In the genomic region with DNA sequence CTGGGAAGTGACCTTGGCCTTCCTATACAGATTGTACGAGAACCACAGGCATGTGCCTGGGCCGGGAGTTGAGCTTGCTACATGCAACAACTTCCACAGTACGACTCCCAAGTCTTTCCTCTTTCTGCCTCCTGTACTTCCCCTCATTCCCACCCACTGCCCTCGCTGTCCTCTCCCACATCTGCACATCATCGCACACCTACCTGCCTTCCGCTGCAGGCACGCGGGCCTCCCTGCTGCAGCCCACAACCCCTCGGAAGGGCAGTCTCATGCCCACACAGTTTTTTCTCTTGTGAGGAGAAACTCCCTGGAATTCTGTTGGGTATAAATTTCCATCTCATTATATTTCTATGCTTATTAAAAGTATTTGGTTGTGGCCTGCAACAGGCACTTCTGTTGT, we compare ENCODE assay signal across 32 cellular contexts.
"Had no signal": no experiment of that assay in that cellular context is flagged by ENCODE, and none has a peak within 500 bp of the region (broad histone marks: within the 10 kb centered on the region; RNA-seq: fewer than 3 reads in every experiment).

No MANE protein-coding gene starts in this region.

- H3K27me3 Mint-ChIP-seq: activated CD4-positive, alpha-beta T cell treated with anti-CD3 and anti-CD28 coated beads for 36 hours; activated CD4-positive, alpha-beta T cell treated with anti-CD3 and anti-CD28 coated beads, Interleukin-2, amount 10 ng/mL, durations not matched to agents 7 days and 5 days; activated naive CD4-positive, alpha-beta T cell treated with anti-CD3 and anti-CD28 coated beads, Interleukin-2, amount 10 ng/mL, durations not matched to agents 7 days and 5 days; activated naive CD8-positive, alpha-beta T cell; activated naive CD8-positive, alpha-beta T cell treated with anti-CD3 and anti-CD28 coated beads, Interleukin-2, amount 50 U/mL, for 24 hours; brain had no signal

- H3K9me3 Mint-ChIP-seq: activated naive CD4-positive, alpha-beta T cell treated with anti-CD3 and anti-CD28 coated beads, Interleukin-2, amount 10 ng/mL, durations not matched to agents 7 days and 5 days; activated T-helper 2 cell treated with anti-CD3 and anti-CD28 coated beads, Interferon-gamma antibody, Interleukin-2, Interleukin-4, amounts not matched to agents 10 μg/mL and 5 μg/mL and 100 μg/mL, durations not matched to agents 14 hours and 24 hours and 36 hours; T-helper 1 cell treated with Interleukin-12 subunit alpha and Interleukin-12 subunit beta and Interleukin-4 antibody, amounts not matched to agents 30 μg/mL and 1 μg/mL, for 36 hours; T-helper 2 cell treated with Interferon-gamma antibody and Interleukin-4, amounts not matched to agents 5 μg/mL and 100 μg/mL, for 36 hours had no signal

- H3K36me3 Mint-ChIP-seq: activated naive CD4-positive, alpha-beta T cell treated with anti-CD3 and anti-CD28 coated beads, Interleukin-2, amount 10 ng/mL, durations not matched to agents 7 days and 5 days had no signal

- DNase-seq: activated CD4-positive, alpha-beta T cell treated with anti-CD3 and anti-CD28 coated beads for 36 hours; activated CD4-positive, alpha-beta T cell treated with anti-CD3 and anti-CD28 coated beads, Interleukin-2, amount 10 ng/mL, durations not matched to agents 7 days and 5 days; activated CD4-positive, alpha-beta T cell treated with anti-CD3 and anti-CD28 coated beads, Interleukin-2, amount 50 U/mL, for 48 hours; activated CD8-positive, alpha-beta T cell treated with anti-CD3 and anti-CD28 coated beads, Interleukin-2, amount 10 ng/mL, durations not matched to agents 7 days and 5 days; activated naive CD4-positive, alpha-beta T cell treated with anti-CD3 and anti-CD28 coated beads, Interleukin-2, amount 10 ng/mL, durations not matched to agents 7 days and 5 days; activated naive CD8-positive, alpha-beta T cell treated with anti-CD3 and anti-CD28 coated beads, Interleukin-2, amount 50 U/mL, for 24 hours; anterior cingulate cortex; central memory CD4-positive, alpha-beta T cell; Kasumi-1; KG1; MM.1S; MV-4-11; NCI-H1092; NCI-H1436 treated with DMSO at 0.1 percent for 48 hours; NCI-H1694 treated with DMSO at 0.1 percent for 48 hours; NCI-H2081; NCI-H226; NCI-H446 treated with DMSO at 0.1 percent for 48 hours; NCI-H524; NCI-H748 treated with DMSO at 0.1 percent for 48 hours; NK-92 treated with Interleukin-12 subunit alpha and Interleukin-12 subunit beta, amount 100 ng/mL, for 24 hours; PC-3; Peyer's patch; RPMI8226; SHP77 treated with DMSO at 0.1 percent for 48 hours; SK-N-SH had no signal

- H3K27ac Mint-ChIP-seq: activated CD4-positive, alpha-beta T cell treated with anti-CD3 and anti-CD28 coated beads for 36 hours; activated CD4-positive, alpha-beta T cell treated with anti-CD3 and anti-CD28 coated beads, Interleukin-2, amount 10 ng/mL, durations not matched to agents 7 days and 5 days; activated CD8-positive, alpha-beta T cell treated with anti-CD3 and anti-CD28 coated beads, Interleukin-2, amount 10 ng/mL, durations not matched to agents 7 days and 5 days; activated naive CD4-positive, alpha-beta T cell treated with anti-CD3 and anti-CD28 coated beads, Interleukin-2, amount 10 ng/mL, durations not matched to agents 7 days and 5 days; activated naive CD8-positive, alpha-beta T cell; activated naive CD8-positive, alpha-beta T cell treated with anti-CD3 and anti-CD28 coated beads, Interleukin-2, amount 50 U/mL, for 24 hours; activated T-helper 2 cell treated with anti-CD3 and anti-CD28 coated beads, Interferon-gamma antibody, Interleukin-2, Interleukin-4, amounts not matched to agents 10 μg/mL and 5 μg/mL and 100 μg/mL, durations not matched to agents 14 hours and 24 hours and 36 hours; brain; T-helper 1 cell treated with Interleukin-12 subunit alpha and Interleukin-12 subunit beta and Interleukin-4 antibody, amounts not matched to agents 30 μg/mL and 1 μg/mL, for 36 hours; T-helper 2 cell treated with Interferon-gamma antibody and Interleukin-4, amounts not matched to agents 5 μg/mL and 100 μg/mL, for 36 hours; WTC11 had no signal

- H3K4me1 Mint-ChIP-seq: activated CD4-positive, alpha-beta T cell treated with anti-CD3 and anti-CD28 coated beads for 36 hours; activated CD4-positive, alpha-beta T cell treated with anti-CD3 and anti-CD28 coated beads, Interleukin-2, amount 10 ng/mL, durations not matched to agents 7 days and 5 days; activated naive CD4-positive, alpha-beta T cell treated with anti-CD3 and anti-CD28 coated beads, Interleukin-2, amount 10 ng/mL, durations not matched to agents 7 days and 5 days; activated naive CD8-positive, alpha-beta T cell treated with anti-CD3 and anti-CD28 coated beads, Interleukin-2, amount 50 U/mL, for 24 hours; brain; WTC11 had no signal

- H3K4me3 Mint-ChIP-seq: activated CD4-positive, alpha-beta T cell treated with anti-CD3 and anti-CD28 coated beads for 36 hours; activated CD4-positive, alpha-beta T cell treated with anti-CD3 and anti-CD28 coated beads, Interleukin-2, amount 10 ng/mL, durations not matched to agents 7 days and 5 days; activated CD8-positive, alpha-beta T cell treated with anti-CD3 and anti-CD28 coated beads, Interleukin-2, amount 10 ng/mL, durations not matched to agents 7 days and 5 days; activated naive CD4-positive, alpha-beta T cell treated with anti-CD3 and anti-CD28 coated beads, Interleukin-2, amount 10 ng/mL, durations not matched to agents 7 days and 5 days; activated naive CD8-positive, alpha-beta T cell; activated naive CD8-positive, alpha-beta T cell treated with anti-CD3 and anti-CD28 coated beads, Interleukin-2, amount 50 U/mL, for 24 hours; brain; T-helper 1 cell treated with Interleukin-12 subunit alpha and Interleukin-12 subunit beta and Interleukin-4 antibody, amounts not matched to agents 30 μg/mL and 1 μg/mL, for 36 hours; T-helper 2 cell treated with Interferon-gamma antibody and Interleukin-4, amounts not matched to agents 5 μg/mL and 100 μg/mL, for 36 hours; WTC11 had no signal
